Comparison of ENCODE assay signal across 8 cellular contexts in genomic region chr3:179451335-179452165, GRCh38.
DNase-seq lines count a peak whose midpoint lies in the region; ATAC-seq and TF ChIP-seq lines count a peak whose summit lies in the region.

Gene GNB4 (minus strand): TSS chr3:179451470. CDS start chr3:179426200, 25,270 bp downstream.

- no peaks in the 10 kb centered on the region for H3K9me3 ChIP-seq in WERI-Rb-1 (ENCODE audit: severe bottlenecking)

- no peaks in the 10 kb centered on the region for H3K36me3 ChIP-seq in WERI-Rb-1

- TF ChIP-seq CTCF in WERI-Rb-1 (IDR thresholded peaks at IDR 0.05; ENCODE audit: low read depth, low read length) (no peak), coronary artery (IDR thresholded peaks at IDR 0.05) (no peak)

- H3K27me3 ChIP-seq in WERI-Rb-1 (ENCODE audit: insufficient read depth, low read depth, severe bottlenecking) (no peaks in the 10 kb centered on the region), layer of hippocampus (ENCODE audit: control insufficient read depth, insufficient read depth, low read length) (no peaks in the 10 kb centered on the region)

- DNase-seq in AML-193 (lab: John Stamatoyannopoulos, UW) = peak; percentile 98
- DNase-seq in NCI-H2196 treated with DMSO at 0.1 percent for 48 hours (lab: John Stamatoyannopoulos, UW; ENCODE audit: unreplicated experiment) = peak; percentile 96
- DNase-seq in WERI-Rb-1 = peak; percentile 83
- peak; percentile 85 for DNase-seq in coronary artery (ENCODE audit: low spot score)
- peak; percentile 3 to 20 for DNase-seq in stimulated activated CD4-positive, alpha-beta T cell treated with anti-CD3 and anti-CD28 coated beads, Interleukin-1b, Interleukin-23, amount 100 ng/mL, for 4 hours (ENCODE audit: low read depth in 2 of 2)

- H3K4me3 ChIP-seq in WERI-Rb-1 (ENCODE audit: low read depth, low read length) (peak within 1 kb of the TSS; percentile 58), coronary artery (peak within 1 kb of the TSS; percentile 84)

- H3K27ac ChIP-seq in WERI-Rb-1 = peak within 1 kb of the TSS; percentile 54; the same call in 1 of the 2 replicates
- peak within 1 kb of the TSS; percentile 92 to 96 for H3K27ac ChIP-seq in coronary artery
- H3K27ac ChIP-seq in layer of hippocampus (ENCODE audit: low read depth, low read length) = peak within 1 kb of the TSS; percentile 78

- ATAC-seq in GM18909 (IDR thresholded peaks at IDR 0.05; ENCODE audit: poor library complexity, unreplicated experiment) (peak; percentile 87), HG03135 (IDR thresholded peaks at IDR 0.05; ENCODE audit: unreplicated experiment) (peak; percentile 75)

Comparison
In these comparisons a context has a peak if more than half of its experiments do, and no peak if none do; other contexts are left out.
1. Peak in every context shown above with its lines: DNase-seq, ATAC-seq, H3K4me3 ChIP-seq and H3K27ac ChIP-seq.
2. DNase-seq: peak in every context shown above with its lines; median percentile 98 in AML-193; 96 in NCI-H2196 treated with DMSO at 0.1 percent for 48 hours; 85 in coronary artery; 83 in WERI-Rb-1; 12 in stimulated activated CD4-positive, alpha-beta T cell treated with anti-CD3 and anti-CD28 coated beads, Interleukin-1b, Interleukin-23, amount 100 ng/mL, for 4 hours.